In genomic region chr11:15493066-15493465, GRCh38 we compare ENCODE assay signal across 14 cellular contexts.
DNase-seq lines count a peak whose midpoint lies in the region; ATAC-seq, FAIRE-seq and TF ChIP-seq lines count a peak whose summit lies in the region.
"Had no signal": no experiment of that assay in that cellular context is flagged by ENCODE, and none has a peak within 500 bp of the region (broad histone marks: within the 10 kb centered on the region; RNA-seq: fewer than 3 reads in every experiment).

No MANE protein-coding gene starts in this region.

- no peak overlapping the region for H3K9ac ChIP-seq in astrocyte (ENCODE audit: low read length)
- no peak overlapping the region for H3K9ac ChIP-seq in mesendoderm (ENCODE audit: low read length)

- H3K18ac ChIP-seq in mesendoderm (ENCODE audit: low read length) = no peak overlapping the region

- H2BK15ac ChIP-seq in mesendoderm (replicated peaks; ENCODE audit: low read depth) = no peak overlapping the region

- H3K27me3 Mint-ChIP-seq in astrocyte (ENCODE audit: low read depth, unreplicated experiment) = peaks cover 11% of the 10 kb centered on the region
- H3K27me3 Mint-ChIP-seq: T-helper 17 cell had no signal

- no peak overlapping the region for H2AK5ac ChIP-seq in mesendoderm (ENCODE audit: low read length)

- H3K4me3 Mint-ChIP-seq in astrocyte (ENCODE audit: unreplicated experiment) = no peak overlapping the region
- H3K4me3 Mint-ChIP-seq: T-helper 17 cell had no signal

- H3K9me3 ChIP-seq in astrocyte (ENCODE audit: insufficient read depth, low read depth, low read length) = no peaks in the 10 kb centered on the region
- H3K9me3 ChIP-seq: adrenal gland, thyroid gland had no signal

- H3K4me2 ChIP-seq in astrocyte (ENCODE audit: low read length) (no peak overlapping the region), mesendoderm (ENCODE audit: low read length) (no peak overlapping the region)

- H3K27me3 ChIP-seq in astrocyte (ENCODE audit: insufficient read depth, low read length) (no peaks in the 10 kb centered on the region), mesendoderm (ENCODE audit: insufficient read depth, low read length, poor library complexity) (no peaks in the 10 kb centered on the region)
- H3K27me3 ChIP-seq: adrenal gland, thyroid gland had no signal

- H3K36me3 ChIP-seq in astrocyte (ENCODE audit: insufficient read depth, low read length) (no peaks in the 10 kb centered on the region), mesendoderm (ENCODE audit: control insufficient read depth, insufficient read depth, low read length) (no peaks in the 10 kb centered on the region)
- H3K36me3 ChIP-seq: adrenal gland, thyroid gland had no signal

- no peaks in the 10 kb centered on the region for H3K9me3 Mint-ChIP-seq in astrocyte (ENCODE audit: unreplicated experiment)

- no peak overlapping the region for H4K5ac ChIP-seq in mesendoderm (ENCODE audit: low read length)

- TF ChIP-seq CTCF in NB4 (IDR thresholded peaks at IDR 0.05; ENCODE audit: low read depth, low read length) (no peak), astrocyte (IDR thresholded peaks at IDR 0.05; ENCODE audit: insufficient read depth, low read depth, low read length) (no peak)

- H2AFZ ChIP-seq in astrocyte (ENCODE audit: low read depth, low read length) = no peak overlapping the region

- no peak overlapping the region for H2BK120ac ChIP-seq in mesendoderm (ENCODE audit: low read depth, low read length)

- no peak overlapping the region for H3K4ac ChIP-seq in mesendoderm (ENCODE audit: low read depth, low read length)

- peak overlapping the region; percentile 22 for H3K27ac Mint-ChIP-seq in astrocyte (ENCODE audit: unreplicated experiment)
- H3K27ac Mint-ChIP-seq: progenitor cell of endocrine pancreas, T-helper 17 cell had no signal

- H4K8ac ChIP-seq in mesendoderm (ENCODE audit: low read depth, low read length) = no peak overlapping the region

- peaks cover 21% of the 10 kb centered on the region for H3K4me1 Mint-ChIP-seq in astrocyte (ENCODE audit: low read depth, unreplicated experiment)
- H3K4me1 Mint-ChIP-seq: T-helper 17 cell had no signal

- no peaks in the 10 kb centered on the region for H3K36me3 Mint-ChIP-seq in astrocyte (ENCODE audit: low read depth, unreplicated experiment)

- H3K79me1 ChIP-seq in mesendoderm (ENCODE audit: low read length) = no peaks in the 10 kb centered on the region

- H3K4me1 ChIP-seq in astrocyte (ENCODE audit: insufficient read depth, low read length) (no peaks in the 10 kb centered on the region), mesendoderm (ENCODE audit: control insufficient read depth, low read depth, low read length) (no peaks in the 10 kb centered on the region)
- H3K4me1 ChIP-seq: adrenal gland had no signal

- no peak for TF ChIP-seq POLR2A in NB4 (IDR thresholded peaks at IDR 0.05; ENCODE audit: extremely low read depth, insufficient read length)

- DNase-seq in NCI-H345 (lab: John Stamatoyannopoulos, UW) = peak; percentile 7
- DNase-seq in NCI-H345 treated with DMSO at 0.1 percent for 48 hours (lab: John Stamatoyannopoulos, UW; ENCODE audit: unreplicated experiment) = no peak
- peak; percentile 33 for DNase-seq in NB4 (ENCODE audit: low read depth)
- DNase-seq in astrocyte (ENCODE audit: low read depth) = peak; percentile 46
- DNase-seq in mesendoderm = peak; percentile 53
- DNase-seq in NCI-H2171 (lab: John Stamatoyannopoulos, UW) = no peak
- DNase-seq in OCI-M2 (lab: John Stamatoyannopoulos, UW; ENCODE audit: unreplicated experiment) = no peak
- DNase-seq: activated CD4-positive, alpha-beta T cell treated with anti-CD3 and anti-CD28 coated beads, Interleukin-2, amount 50 U/mL, for 1 hour; adrenal gland; T-helper 17 cell; thyroid gland had no signal

- no peak overlapping the region for H3K27ac ChIP-seq in astrocyte (ENCODE audit: low read depth, low read length)
- no peak overlapping the region for H3K27ac ChIP-seq in mesendoderm (ENCODE audit: low read depth, low read length)
- H3K27ac ChIP-seq: adrenal gland, thyroid gland had no signal

- no peak overlapping the region for H3K56ac ChIP-seq in mesendoderm (ENCODE audit: low read length)

- H4K20me1 ChIP-seq in astrocyte (ENCODE audit: insufficient read depth, low read length) = no peaks in the 10 kb centered on the region

- H3K23ac ChIP-seq in mesendoderm (ENCODE audit: low read length) = no peak overlapping the region

- no peak for FAIRE-seq in astrocyte (lab: Jason Lieb, UNC)
- FAIRE-seq: A204.1 had no signal

- H3K79me2 ChIP-seq in astrocyte (ENCODE audit: insufficient read depth, low read length) (no peaks in the 10 kb centered on the region), mesendoderm (ENCODE audit: control insufficient read depth, insufficient read depth, low read length) (no peaks in the 10 kb centered on the region)

- H3K4me3 ChIP-seq in NB4 (ENCODE audit: low read depth, low read length) = no peak overlapping the region
- H3K4me3 ChIP-seq in astrocyte (ENCODE audit: insufficient read depth, low read depth, low read length) = no peak overlapping the region
- no peak overlapping the region for H3K4me3 ChIP-seq in mesendoderm (ENCODE audit: low read length)
- H3K4me3 ChIP-seq: adrenal gland, thyroid gland had no signal

- H2BK5ac ChIP-seq in mesendoderm (ENCODE audit: low read length) = no peak overlapping the region

- ATAC-seq in HG02642 (IDR thresholded peaks at IDR 0.05; ENCODE audit: poor library complexity, unreplicated experiment) = no peak
- ATAC-seq: T-helper 17 cell had no signal

- no CpG with 5 or more reads among the region's 2 CpGs for WGBS in mesendoderm (ENCODE audit: extremely low coverage, insufficient coverage, low lambda C conversion rate)

Comparison
In these comparisons a context has a peak if more than half of its experiments do, and no peak if none do; other contexts are left out.
1. DNase-seq: peak in NCI-H345 (single experiment), NB4 (single experiment), astrocyte (single experiment) and mesendoderm (single experiment); none in NCI-H345 treated with DMSO at 0.1 percent for 48 hours (single experiment), NCI-H2171 (single experiment) and OCI-M2 (single experiment).